ENCODE assay signal across 11 cellular contexts in genomic region chr15:30984542-30984941, GRCh38. TPM values are rescaled to one million over a fixed set of nuclear protein-coding genes. Genes with fewer than 3 reads are reported as not detected.
DNase-seq lines count a peak whose midpoint lies in the region; ATAC-seq and TF ChIP-seq lines count a peak whose summit lies in the region.
"Had no signal": no experiment of that assay in that cellular context is flagged by ENCODE, and none has a peak within 500 bp of the region (broad histone marks: within the 10 kb centered on the region; RNA-seq: fewer than 3 reads in every experiment).

No MANE protein-coding gene starts in this region.

- intact Hi-C loops in dorsolateral prefrontal cortex (cut with DNase I): loop anchor here (1.0 to 5.0 kb wide), 3 partner anchors 61 to 118 kb away; partner anchors contain the start of gene TRPM1 (in 1 of the 2)

- DNase-seq in dorsolateral prefrontal cortex (peak in 4 of 10 donors; percentile 25 to 61 (median 50)), nucleus accumbens (lab: John Stamatoyannopoulos, UW) (peak in 32 of 56 donors; percentile 16 to 69 (median 41)), NCI-H1930 (lab: John Stamatoyannopoulos, UW) (no peak), immature natural killer cell (no peak), DMS153 (lab: John Stamatoyannopoulos, UW) (no peak)
- DNase-seq: DMS 273 treated with DMSO at 0.1 percent for 48 hours, NCI-H345 had no signal

- no peak for TF ChIP-seq CTCF in C4-2B (conservative IDR thresholded peaks at IDR 0.05)
- TF ChIP-seq CTCF in dorsolateral prefrontal cortex (IDR thresholded peaks at IDR 0.05 in 54 of 56, conservative IDR thresholded peaks at IDR 0.05 in 2 of 56; ENCODE audit: low read depth in 1 of 56, partially characterized antibody in 56 of 56): peak in 4 of 56 donors; percentile 8 to 26 (median 12)

- peaks cover 0 to 2% (median 0%) of the 10 kb centered on the region in 3 donors for H3K27me3 Mint-ChIP-seq in immature natural killer cell (ENCODE audit: low read depth in 3 of 3)

- H3K27me3 ChIP-seq in dorsolateral prefrontal cortex: no peaks in the 10 kb centered on the region

- no peaks in the 10 kb centered on the region for H3K9me3 Mint-ChIP-seq in immature natural killer cell

- peak overlapping the region in 54 of 59 donors; percentile 1 to 61 (median 27) for H3K4me3 ChIP-seq in dorsolateral prefrontal cortex

- H3K27ac ChIP-seq in C4-2B: peak overlapping the region; percentile 13; the same call in 1 of the 2 replicates
- peak overlapping the region; percentile 43 to 98 (median 93) for H3K27ac ChIP-seq in dorsolateral prefrontal cortex

- ATAC-seq in HG03196 (IDR thresholded peaks at IDR 0.05; ENCODE audit: unreplicated experiment) (peak; percentile 42), GM18519 (IDR thresholded peaks at IDR 0.05; ENCODE audit: low FRiP score, unreplicated experiment) (no peak)
- ATAC-seq: activated CD4-positive, CD25-positive, alpha-beta regulatory T cell treated with anti-CD3 and anti-CD28 coated beads, Interleukin-2, amount 50 U/mL, for 24 hours had no signal

- H3K4me1 Mint-ChIP-seq in immature natural killer cell: peaks cover 68 to 85% of the 10 kb centered on the region in 2 donors

- peak overlapping the region in 1 of 6 donors; percentile 37 for H3K27ac Mint-ChIP-seq in immature natural killer cell

- peaks cover 0 to 24% (median 13%) of the 10 kb centered on the region in 3 donors for H3K36me3 Mint-ChIP-seq in immature natural killer cell

- H3K4me3 Mint-ChIP-seq in immature natural killer cell: no peak overlapping the region

RNA-seq across cellular contexts. Expression of gene MTMR10, which starts 6.9 kb away (rescaled TPM):
- 100 to 1,000 TPM in 13 of 120 experiments, 10 to 100 TPM in 107; 33.2 to 154 (median 67.8) TPM for total RNA-seq in dorsolateral prefrontal cortex
- polyA plus RNA-seq in immature natural killer cell: 10 to 100 TPM in 1 of 3 donors, 1 to 10 TPM in 2; 3.3 to 10.7 (median 4.0) TPM

Comparison
In these comparisons a context has a peak if more than half of its experiments do, and no peak if none do; other contexts are left out.
1. DNase-seq: peak in nucleus accumbens (32 of 56); none in NCI-H1930 (0 of 2), immature natural killer cell (0 of 3) and DMS153 (single experiment).